15 cellular contexts compared by ENCODE assay signal in the genomic region with DNA sequence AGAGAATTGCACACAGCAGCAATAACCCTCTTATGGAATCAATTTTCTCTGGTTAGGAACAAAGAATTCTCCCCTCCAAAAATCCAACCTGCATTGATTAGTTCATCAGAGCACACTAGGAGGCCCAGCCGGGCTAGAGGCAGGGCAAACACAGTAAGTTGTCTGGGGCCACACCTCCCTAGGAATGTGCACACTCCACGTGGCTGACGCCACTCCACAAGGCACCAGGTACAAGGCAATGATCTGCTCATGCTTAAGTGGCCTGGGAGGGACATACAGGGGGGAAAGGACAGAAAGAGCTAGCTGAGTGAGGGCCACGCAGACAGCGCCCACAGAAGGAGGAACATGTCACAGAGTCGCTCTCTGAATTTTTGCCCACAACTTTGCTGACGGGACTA.
DNase-seq lines count a peak whose midpoint lies in the region; ATAC-seq, FAIRE-seq and TF ChIP-seq lines count a peak whose summit lies in the region.
"Had no signal": no experiment of that assay in that cellular context is flagged by ENCODE, and none has a peak within 500 bp of the region (broad histone marks: within the 10 kb centered on the region; RNA-seq: fewer than 3 reads in every experiment).

No MANE protein-coding gene starts in this region.

- no peak overlapping the region for H3K4me3 ChIP-seq in BLaER1 treated with 17β-estradiol and CSF1 and Interleukin-3, amounts not matched to agents 10 nM and 100 nM
- H3K4me3 ChIP-seq in Karpas-422 (ENCODE audit: low read length): no peak overlapping the region
- no peak overlapping the region for H3K4me3 ChIP-seq in brain microvascular endothelial cell (ENCODE audit: low read depth, low read length)
- H3K4me3 ChIP-seq in left lung: no peak overlapping the region

- no peak overlapping the region for H3K9ac ChIP-seq in BLaER1 treated with 17β-estradiol and CSF1 and Interleukin-3, amounts not matched to agents 10 nM and 100 nM
- H3K9ac ChIP-seq in Karpas-422 (ENCODE audit: low read length): peak overlapping the region; percentile 7; the same call in 1 of the 2 replicates

- H3K4me2 ChIP-seq in BLaER1 treated with 17β-estradiol and CSF1 and Interleukin-3, amounts not matched to agents 10 nM and 100 nM: peak overlapping the region in 10 of 11 experiments; percentile 4 to 64 (median 58); a peak in 18 of 22 replicates
- peak overlapping the region; percentile 20 for H3K4me2 ChIP-seq in Karpas-422 (ENCODE audit: low read depth, low read length, poor library complexity, severe bottlenecking)

- DNase-seq in Karpas-422 (no peak), brain microvascular endothelial cell (peak; percentile 47), left lung (no peak), posterior vena cava (ENCODE audit: low spot score) (no peak), ureter (ENCODE audit: low spot score) (no peak), omental fat pad (ENCODE audit: low spot score) (no peak), H54 (ENCODE audit: insufficient read length, low spot score) (no peak)
- DNase-seq: activated CD8-positive, alpha-beta memory T cell treated with anti-CD3 and anti-CD28 coated beads for 24 hours; CD8-positive, alpha-beta T cell; NCI-H1417 treated with DMSO at 0.1 percent for 48 hours; NCI-H2171; NCI-H774; nucleus accumbens; right cardiac atrium had no signal

- H2AFZ ChIP-seq in Karpas-422 (ENCODE audit: low read length): no peak overlapping the region

- in situ Hi-C loops in brain microvascular endothelial cell (cut with HindIII; ENCODE audit: low pct_ligation_motif_present, low sequenced_read_pairs): loop anchor here (25.0 kb wide), 1 partner anchor 202 kb away; the partner anchor contains the start of gene COG1

- peaks cover 0 to under 1% (median 0%) of the 10 kb centered on the region in 11 experiments; a peak in 1 of 22 replicates for H3K36me3 ChIP-seq in BLaER1 treated with 17β-estradiol and CSF1 and Interleukin-3, amounts not matched to agents 10 nM and 100 nM
- H3K36me3 ChIP-seq in Karpas-422 (ENCODE audit: insufficient read depth, low read length): no peaks in the 10 kb centered on the region
- no peaks in the 10 kb centered on the region for H3K36me3 ChIP-seq in brain microvascular endothelial cell (replicated peaks)
- no peaks in the 10 kb centered on the region for H3K36me3 ChIP-seq in left lung

- H3K4me1 ChIP-seq in BLaER1 treated with 17β-estradiol and CSF1 and Interleukin-3, amounts not matched to agents 10 nM and 100 nM: peaks cover 10 to 43% (median 24%) of the 10 kb centered on the region in 10 experiments; a peak in 18 of 20 replicates
- peaks cover 74% of the 10 kb centered on the region for H3K4me1 ChIP-seq in Karpas-422 (ENCODE audit: low read length)
- peaks cover 0 to 22% of the 10 kb centered on the region in 2 donors for H3K4me1 ChIP-seq in left lung

- peaks cover 79% of the 10 kb centered on the region for H3K79me2 ChIP-seq in Karpas-422 (ENCODE audit: low read length)

- no peak for FAIRE-seq in H54 (lab: Jason Lieb, UNC)

- intact Hi-C loops in left lung (cut with DNase I): loop anchor here in 1 of 2 donors (10.0 kb wide), 1 partner anchor 180 kb away; the partner anchor contains the start of gene SSTR2
- intact Hi-C loops in posterior vena cava (cut with DNase I): loop anchor here (5.0 to 10.0 kb wide), 3 partner anchors 110 to 190 kb away; partner anchors contain the start of gene SLC39A11 (in 1 of the 2)

- ATAC-seq in left lung: peak; percentile 84
- no peak for ATAC-seq in omental fat pad (ENCODE audit: low FRiP score)
- ATAC-seq: CD8-positive, alpha-beta T cell had no signal

- H3K9me3 ChIP-seq in BLaER1 treated with 17β-estradiol and CSF1 and Interleukin-3, amounts not matched to agents 10 nM and 100 nM (replicated peaks in 1 of 11): peaks cover 0 to 4% (median 0%) of the 10 kb centered on the region in 11 experiments; a peak in 6 of 22 replicates
- no peaks in the 10 kb centered on the region for H3K9me3 ChIP-seq in Karpas-422 (ENCODE audit: low read length)
- H3K9me3 ChIP-seq in left lung: no peaks in the 10 kb centered on the region

- TF ChIP-seq CTCF in brain microvascular endothelial cell (IDR thresholded peaks at IDR 0.05; ENCODE audit: low read depth, low read length, missing control alignments) (no peak), left lung (IDR thresholded peaks at IDR 0.05) (no peak), omental fat pad (IDR thresholded peaks at IDR 0.05) (no peak)

- no peak for TF ChIP-seq POLR2A in H54 (IDR thresholded peaks at IDR 0.05; ENCODE audit: low read depth, low read length)

- no peaks in the 10 kb centered on the region for H3K27me3 ChIP-seq in BLaER1 treated with 17β-estradiol and CSF1 and Interleukin-3, amounts not matched to agents 10 nM and 100 nM
- H3K27me3 ChIP-seq in Karpas-422 (ENCODE audit: low read length): no peaks in the 10 kb centered on the region
- H3K27me3 ChIP-seq in brain microvascular endothelial cell (replicated peaks): no peaks in the 10 kb centered on the region
- no peaks in the 10 kb centered on the region for H3K27me3 ChIP-seq in left lung

- H4K20me1 ChIP-seq in BLaER1 treated with 17β-estradiol and CSF1 and Interleukin-3, amounts not matched to agents 10 nM and 100 nM: no peaks in the 10 kb centered on the region; a peak in 1 of 22 replicates
- H4K20me1 ChIP-seq in Karpas-422 (ENCODE audit: insufficient read depth, low read depth, low read length): no peaks in the 10 kb centered on the region

- 0 out of 22 replicates have a peak overlapping the region, but pooled peaks of 1 of the 11 experiments have one; percentile 24 for H3K27ac ChIP-seq in BLaER1 treated with 17β-estradiol and CSF1 and Interleukin-3, amounts not matched to agents 10 nM and 100 nM
- H3K27ac ChIP-seq in Karpas-422 (ENCODE audit: low read length) (peak overlapping the region; percentile 73), brain microvascular endothelial cell (peak overlapping the region; percentile 75), left lung (no peak overlapping the region)

- no peaks in the 10 kb centered on the region for H3K9me2 ChIP-seq in Karpas-422 (replicated peaks; ENCODE audit: insufficient read depth, low read length)

Comparison
In these comparisons a context has a peak if more than half of its experiments do, and no peak if none do; other contexts are left out.
1. H3K27ac ChIP-seq: peak in Karpas-422 (single experiment) and brain microvascular endothelial cell (single experiment); none in left lung (0 of 2).